In the genomic region with DNA sequence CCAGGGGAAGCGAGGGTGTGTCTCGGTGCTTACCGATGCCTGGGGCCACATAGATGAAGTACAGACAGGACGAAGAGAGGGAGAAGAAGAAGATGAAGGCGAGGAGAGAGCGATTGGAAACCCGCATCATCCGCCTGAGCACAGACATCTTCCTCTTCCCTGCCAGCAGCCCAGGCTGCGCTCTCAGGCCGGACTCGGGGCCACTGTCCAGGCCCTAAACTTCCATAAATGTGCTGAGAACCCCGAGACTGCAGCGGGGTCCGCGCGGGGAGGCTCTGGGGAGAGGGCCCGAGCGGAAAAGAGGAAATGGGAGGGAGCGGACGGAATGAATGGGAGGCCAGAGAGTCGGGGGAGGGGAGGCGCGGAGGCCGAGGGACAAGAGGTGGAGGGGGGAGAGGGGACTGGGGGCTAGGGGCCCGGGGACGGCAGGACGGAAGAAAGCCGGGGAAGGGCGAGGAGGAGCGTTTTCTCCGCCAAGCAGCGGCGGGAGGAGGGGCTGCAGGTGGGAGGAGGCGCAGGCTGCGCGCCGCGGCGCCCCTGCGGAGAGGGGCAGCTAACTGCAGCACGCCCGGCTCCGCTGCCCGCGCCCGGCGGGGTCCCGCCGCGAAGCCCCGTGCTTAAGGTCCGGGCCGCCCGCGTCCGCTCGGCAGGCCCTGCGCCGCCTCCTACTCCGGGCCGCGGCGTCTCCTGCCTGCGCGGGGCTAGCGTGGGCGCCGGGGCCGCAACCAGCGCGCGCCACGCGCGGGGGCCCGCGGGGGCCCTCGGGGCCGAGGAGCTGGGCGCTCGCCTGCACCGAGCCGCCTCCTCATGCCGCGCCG, we compare ENCODE assay signal across 8 cellular contexts. TPM values are rescaled to one million over a fixed set of nuclear protein-coding genes. Genes with fewer than 3 reads are reported as not detected.
DNase-seq lines count a peak whose midpoint lies in the region; ATAC-seq and TF ChIP-seq lines count a peak whose summit lies in the region.

A gene with protein sequence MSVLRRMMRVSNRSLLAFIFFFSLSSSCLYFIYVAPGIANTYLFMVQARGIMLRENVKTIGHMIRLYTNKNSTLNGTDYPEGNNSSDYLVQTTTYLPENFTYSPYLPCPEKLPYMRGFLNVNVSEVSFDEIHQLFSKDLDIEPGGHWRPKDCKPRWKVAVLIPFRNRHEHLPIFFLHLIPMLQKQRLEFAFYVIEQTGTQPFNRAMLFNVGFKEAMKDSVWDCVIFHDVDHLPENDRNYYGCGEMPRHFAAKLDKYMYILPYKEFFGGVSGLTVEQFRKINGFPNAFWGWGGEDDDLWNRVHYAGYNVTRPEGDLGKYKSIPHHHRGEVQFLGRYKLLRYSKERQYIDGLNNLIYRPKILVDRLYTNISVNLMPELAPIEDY (minus strand): TSS at position 303 of the 818 bp plus-strand sequence. CDS start 155 bp downstream, at position 148.

- TF ChIP-seq CTCF in C4-2B (conservative IDR thresholded peaks at IDR 0.05), result no peak
- TF ChIP-seq CTCF in right atrium auricular region (IDR thresholded peaks at IDR 0.05), result no peak

- H3K4me1 ChIP-seq in NT2/D1 (ENCODE audit: insufficient read depth, insufficient read length), result no peaks in the 10 kb centered on the region
- H3K4me1 ChIP-seq in right atrium auricular region, result peaks cover 0 to 14% of the 10 kb centered on the region in 2 donors
- peaks cover 4% of the 10 kb centered on the region for H3K4me1 ChIP-seq in rectal smooth muscle tissue (ENCODE audit: control insufficient read depth, insufficient read depth, low read length)

- H3K9me3 ChIP-seq in NT2/D1 (ENCODE audit: insufficient read depth, low read length), result no peaks in the 10 kb centered on the region
- no peaks in the 10 kb centered on the region for H3K9me3 ChIP-seq in right atrium auricular region

- H3K27me3 ChIP-seq in NT2/D1 (ENCODE audit: insufficient read depth, insufficient read length) (no peaks in the 10 kb centered on the region), right atrium auricular region (no peaks in the 10 kb centered on the region), rectal smooth muscle tissue (ENCODE audit: control insufficient read depth, insufficient read depth, low read length) (no peaks in the 10 kb centered on the region)

- H3K36me3 ChIP-seq in NT2/D1 (ENCODE audit: insufficient read depth, insufficient read length, low read length) (no peaks in the 10 kb centered on the region), right atrium auricular region (no peaks in the 10 kb centered on the region), rectal smooth muscle tissue (ENCODE audit: control insufficient read depth, insufficient read depth, low read length) (no peaks in the 10 kb centered on the region)

- ATAC-seq in GM18907 (IDR thresholded peaks at IDR 0.05; ENCODE audit: unreplicated experiment) (peak; percentile 52), HG03095 (IDR thresholded peaks at IDR 0.05; ENCODE audit: unreplicated experiment) (peak; percentile 32)

- H3K9ac ChIP-seq in NT2/D1 (ENCODE audit: insufficient read length, low read depth) (peak within 1 kb of the TSS; percentile 85), rectal smooth muscle tissue (ENCODE audit: low read length) (no peak within 1 kb of the TSS)

- peak within 1 kb of the TSS; percentile 67 for H3K27ac ChIP-seq in C4-2B
- peak within 1 kb of the TSS; percentile 69 to 89 for H3K27ac ChIP-seq in right atrium auricular region
- H3K27ac ChIP-seq in rectal smooth muscle tissue (ENCODE audit: low read depth, low read length), result peak within 1 kb of the TSS; percentile 40

- H3K4me3 ChIP-seq in NT2/D1 (ENCODE audit: insufficient read length, low read depth) (peak within 1 kb of the TSS; percentile 71), right atrium auricular region (peak within 1 kb of the TSS; percentile 51 to 77), rectal smooth muscle tissue (ENCODE audit: low read length) (peak within 1 kb of the TSS; percentile 78)

- DNase-seq in NT2/D1 (ENCODE audit: low read depth, low spot score), result peak; percentile 46
- DNase-seq in amygdala (lab: John Stamatoyannopoulos, UW), result peak in 35 of 56 donors; percentile 1 to 70 (median 30)
- DNase-seq in right atrium auricular region (ENCODE audit: low spot score), result no peak
- DNase-seq in cerebellar nuclear complex (lab: John Stamatoyannopoulos, UW), result no peak

RNA-seq across cellular contexts. Expression of the gene that starts here (rescaled TPM):
- 1 to 10 TPM; 3.4 to 5.6 TPM for total RNA-seq in right atrium auricular region

Comparison
In these comparisons a context has a peak if more than half of its experiments do, and no peak if none do; other contexts are left out.
1. DNase-seq: peak in NT2/D1 (single experiment) and amygdala (35 of 56); none in right atrium auricular region (single experiment) and cerebellar nuclear complex (0 of 2).
2. Peak in every context shown above with its lines, with median percentiles within 50 percentile points of each other: H3K27ac ChIP-seq and H3K4me3 ChIP-seq.